1 cellular context compared by ENCODE assay signal in the genomic region with DNA sequence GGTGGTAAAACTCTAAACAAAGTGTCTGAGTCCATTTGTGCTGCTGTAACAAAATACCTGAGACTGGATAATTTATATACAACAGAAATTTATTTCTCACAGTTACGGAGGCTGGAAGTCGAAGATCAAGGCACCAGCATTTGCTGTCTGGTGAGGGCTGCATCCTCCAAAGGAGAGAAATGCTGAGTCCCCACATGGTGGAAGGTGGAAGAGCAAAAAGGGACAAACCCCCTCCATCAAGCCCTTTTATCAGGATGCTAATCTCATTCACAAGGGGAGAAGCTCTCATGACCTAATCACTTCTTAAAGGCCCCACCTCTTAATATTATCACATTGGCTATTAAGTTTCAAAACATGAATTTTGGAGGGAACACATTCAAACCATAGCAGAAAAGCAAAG.
A peak's percentile ranks its signal among the peaks of the same experiment; 100 is the strongest.
TF ChIP-seq lines count a peak whose summit lies in the region.

No MANE protein-coding gene starts in this region.

TF ChIP-seq in K562, 482 proteins besides CTCF, POLR2A, EP300 and RAD21:
- TF ChIP-seq ZBTB8A (IDR thresholded peaks at IDR 0.05; ENCODE audit: partially characterized antibody), result no peak
- TF ChIP-seq POLR2AphosphoS5 (IDR thresholded peaks at IDR 0.05; ENCODE audit: control insufficient read depth, insufficient read depth, low read depth, low read length), result 0 out of 2 replicates have a peak, but pooled peaks have one; percentile 9
TF ChIP-seq in K562: peak in this region for 1.
